ENCODE assay signal across 8 cellular contexts in the genomic region with DNA sequence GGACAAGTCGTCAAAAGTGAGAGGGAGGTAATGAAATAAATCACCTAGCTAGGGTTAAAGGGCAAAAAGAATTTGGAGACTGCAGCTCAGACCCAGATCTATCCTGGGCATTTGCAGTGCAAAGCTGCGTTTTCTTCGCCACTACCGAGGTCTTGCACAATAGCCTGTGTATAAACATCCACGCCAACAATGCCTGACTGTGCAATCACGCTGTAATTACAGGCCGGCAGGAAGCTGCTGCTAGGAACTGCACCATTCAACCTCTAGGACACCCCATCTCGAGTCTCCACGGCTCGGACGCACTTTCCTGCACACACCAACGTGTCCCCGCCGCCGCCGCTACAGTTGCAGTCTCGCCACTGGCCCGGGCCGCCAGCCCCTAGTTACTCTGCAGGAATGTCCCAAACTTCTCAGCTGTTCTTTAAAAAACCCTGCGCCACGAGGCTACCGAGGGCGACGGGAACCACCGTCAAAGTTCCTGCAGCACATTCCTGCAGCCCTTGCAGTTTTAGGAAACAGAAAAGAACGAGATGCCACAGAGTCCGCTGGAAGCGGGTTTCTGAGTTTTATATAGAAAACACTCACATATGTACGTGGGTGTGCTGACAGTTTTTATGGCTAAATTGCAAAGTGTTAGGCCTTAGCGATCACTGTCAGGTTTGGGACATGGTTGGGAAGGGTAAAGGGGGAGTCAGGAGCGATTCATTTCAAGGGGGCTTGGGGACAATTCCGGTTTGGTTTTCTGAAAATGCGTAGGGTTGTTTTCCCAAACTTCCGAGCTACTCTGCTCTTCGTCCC.
DNase-seq lines count a peak whose midpoint lies in the region; ATAC-seq and TF ChIP-seq lines count a peak whose summit lies in the region.

No MANE protein-coding gene starts in this region.

- peak overlapping the region; percentile 81 for H3K4me3 ChIP-seq in DOHH2 (ENCODE audit: low read length)
- peak overlapping the region; percentile 78 for H3K4me3 ChIP-seq in neuron (ENCODE audit: low read length)

- peak; percentile 78 for DNase-seq in RWPE1 (ENCODE audit: low spot score)
- peak; percentile 62 for DNase-seq in activated naive CD4-positive, alpha-beta T cell treated with Interleukin-2 at 50 U/mL for 16 hours
- DNase-seq in foreskin melanocyte = peak; percentile 91
- peak; percentile 77 for DNase-seq in type B pancreatic cell (ENCODE audit: extremely low spot score, unreplicated experiment)

- H3K27ac Mint-ChIP-seq in type B pancreatic cell = peak overlapping the region; percentile 87

- TF ChIP-seq CTCF in DOHH2 (IDR thresholded peaks at IDR 0.05; ENCODE audit: low read depth, low read length, poor library complexity, severe bottlenecking) (no peak), RWPE1 (conservative IDR thresholded peaks at IDR 0.05; ENCODE audit: low read depth) (peak; percentile 19; the same call in 1 of the 2 replicates), type B pancreatic cell (conservative IDR thresholded peaks at IDR 0.05) (peak; percentile 63)

- CTCF ChIA-PET in RWPE1 (lab: Yijun Ruan, JAX) = interaction anchor here (0.6 to 3.0 kb wide), 9 partner anchors 9 to 260 kb away, joined by 3 to 11 read pairs (median 3); partner anchors contain the start of gene PTGR2

- no peaks in the 10 kb centered on the region for H4K20me1 ChIP-seq in DOHH2 (ENCODE audit: control insufficient read depth, insufficient read depth, low read depth, low read length)

- peak overlapping the region; percentile 77 for H3K4me2 ChIP-seq in DOHH2 (ENCODE audit: low read length)

- peak overlapping the region; percentile 89 for H3K4me3 Mint-ChIP-seq in type B pancreatic cell

- H3F3A ChIP-seq in DOHH2 (ENCODE audit: control insufficient read depth, insufficient read depth) = peaks cover 7% of the 10 kb centered on the region

- ATAC-seq in HG03135 (IDR thresholded peaks at IDR 0.05; ENCODE audit: unreplicated experiment) (peak; percentile 32), HG03520 (IDR thresholded peaks at IDR 0.05; ENCODE audit: unreplicated experiment) (no peak)

- peak overlapping the region; percentile 64 for H2AFZ ChIP-seq in neuron (ENCODE audit: low read depth, low read length)

- peaks cover 71% of the 10 kb centered on the region for H3K79me2 ChIP-seq in DOHH2 (ENCODE audit: control insufficient read depth, low read length)

- no peaks in the 10 kb centered on the region for H3K27me3 ChIP-seq in DOHH2 (ENCODE audit: control insufficient read depth, low read length)
- H3K27me3 ChIP-seq in neuron (ENCODE audit: insufficient read depth, low read length) = no peaks in the 10 kb centered on the region

- no peaks in the 10 kb centered on the region for H3K9me3 ChIP-seq in DOHH2 (ENCODE audit: control insufficient read depth, insufficient read depth, low read length)
- H3K9me3 ChIP-seq in neuron (ENCODE audit: low read length) = no peaks in the 10 kb centered on the region

- no peaks in the 10 kb centered on the region for H3K9me3 Mint-ChIP-seq in type B pancreatic cell

- H3K36me3 Mint-ChIP-seq in type B pancreatic cell = no peaks in the 10 kb centered on the region

- POLR2A ChIA-PET in RWPE1 (lab: Yijun Ruan, JAX; ENCODE audit: low non-redundant PET) = interaction anchor here (0.5 to 2.8 kb wide), 4 partner anchors 17 to 63 kb away, joined by 3 to 16 read pairs (median 4); a partner anchor contains a TSS

- H3K27ac ChIP-seq in DOHH2 (ENCODE audit: low read depth, low read length) (peak overlapping the region; percentile 82), RWPE1 (peak overlapping the region; percentile 99)

- H3K36me3 ChIP-seq in DOHH2 (ENCODE audit: control insufficient read depth, low read length) (peaks cover 28% of the 10 kb centered on the region), neuron (ENCODE audit: insufficient read depth, low read length) (no peaks in the 10 kb centered on the region)

- H3K9me2 ChIP-seq in DOHH2 (replicated peaks; ENCODE audit: control insufficient read depth, low read length) = no peaks in the 10 kb centered on the region

- no peaks in the 10 kb centered on the region for H3K27me3 Mint-ChIP-seq in type B pancreatic cell

- H3K4me1 ChIP-seq in DOHH2 (ENCODE audit: control insufficient read depth, low read length) = peaks cover 65% of the 10 kb centered on the region
- H3K4me1 ChIP-seq in neuron (ENCODE audit: insufficient read depth, low read length) = peaks cover 39% of the 10 kb centered on the region

- peaks cover 60% of the 10 kb centered on the region for H3K4me1 Mint-ChIP-seq in type B pancreatic cell (ENCODE audit: unreplicated experiment)
